Comparison of ENCODE assay signal across 11 cellular contexts in genomic region chr2:203498161-203498560, GRCh38. TPM values are rescaled to one million over a fixed set of nuclear protein-coding genes. Genes with fewer than 3 reads are reported as not detected.
DNase-seq lines count a peak whose midpoint lies in the region; ATAC-seq, FAIRE-seq and TF ChIP-seq lines count a peak whose summit lies in the region.
"Had no signal": no experiment of that assay in that cellular context is flagged by ENCODE, and none has a peak within 500 bp of the region (broad histone marks: within the 10 kb centered on the region; RNA-seq: fewer than 3 reads in every experiment).

No MANE protein-coding gene starts in this region.

- H3K9me3 Mint-ChIP-seq in naive thymus-derived CD4-positive, alpha-beta T cell: peaks cover 0 to 6% (median 0%) of the 10 kb centered on the region in 11 donors
- H3K9me3 Mint-ChIP-seq: neural crest cell had no signal

- H3K27me3 Mint-ChIP-seq in naive thymus-derived CD4-positive, alpha-beta T cell: no peaks in the 10 kb centered on the region

- no peak overlapping the region for H2AFZ ChIP-seq in endothelial cell of umbilical vein (ENCODE audit: low read depth, low read length)

- intact Hi-C loops in endothelial cell of umbilical vein (cut with micrococcal nuclease): loop anchor here (5.0 kb wide), 1 partner anchor 184 kb away; no protein-coding TSS in a partner anchor
- intact Hi-C loops in naive thymus-derived CD4-positive, alpha-beta T cell (cut with micrococcal nuclease): no loop called here

- H3K9ac ChIP-seq in endothelial cell of umbilical vein (replicated peaks; ENCODE audit: extremely low read depth, insufficient read depth, low read length): peak overlapping the region; percentile 12

- H3K36me3 ChIP-seq in endothelial cell of umbilical vein (ENCODE audit: control insufficient read depth in 2 of 2, extremely low read depth in 1 of 2, insufficient read depth in 2 of 2, low read length in 2 of 2): peaks cover 2 to 3% of the 10 kb centered on the region in 2 experiments
- H3K36me3 ChIP-seq in naive thymus-derived CD4-positive, alpha-beta T cell (ENCODE audit: control insufficient read depth in 2 of 3, insufficient read depth in 3 of 3, low read length in 3 of 3): no peaks in the 10 kb centered on the region

- peaks cover 35% of the 10 kb centered on the region for H3K4me1 ChIP-seq in endothelial cell of umbilical vein (ENCODE audit: control insufficient read depth, extremely low read depth, insufficient read depth, low read length)
- H3K4me1 ChIP-seq in naive thymus-derived CD4-positive, alpha-beta T cell (ENCODE audit: control insufficient read depth in 2 of 2, insufficient read depth in 2 of 2, low read length in 2 of 2): peaks cover 3 to 4% of the 10 kb centered on the region in 2 donors

- POLR2A ChIA-PET in endothelial cell of umbilical vein (lab: Charles Lee): no interaction called here
- POLR2A ChIA-PET in naive thymus-derived CD4-positive, alpha-beta T cell (lab: Charles Lee): no interaction called here

- peak overlapping the region; percentile 75 for H3K27ac ChIP-seq in endothelial cell of umbilical vein (ENCODE audit: insufficient read depth, low read depth, low read length)
- no peak overlapping the region for H3K27ac ChIP-seq in naive thymus-derived CD4-positive, alpha-beta T cell (ENCODE audit: low read depth, low read length)
- H3K27ac ChIP-seq: SK-N-MC had no signal

- peak; percentile 50 for FAIRE-seq in endothelial cell of umbilical vein (lab: Jason Lieb, UNC)
- FAIRE-seq: GM12878 had no signal

- no peak overlapping the region for H3K4me3 Mint-ChIP-seq in naive thymus-derived CD4-positive, alpha-beta T cell
- H3K4me3 Mint-ChIP-seq: neural crest cell had no signal

- no peak overlapping the region for H3K4me3 ChIP-seq in endothelial cell of umbilical vein (replicated peaks in 1 of 3; ENCODE audit: insufficient read depth in 1 of 3, low read depth in 1 of 3, low read length in 3 of 3)
- H3K4me3 ChIP-seq in naive thymus-derived CD4-positive, alpha-beta T cell (ENCODE audit: low read length): no peak overlapping the region
- H3K4me3 ChIP-seq: GM12878, SK-N-MC had no signal

- no peaks in the 10 kb centered on the region for H3K27me3 ChIP-seq in endothelial cell of umbilical vein (ENCODE audit: control insufficient read depth in 2 of 2, insufficient read depth in 2 of 2, low read length in 2 of 2)
- H3K27me3 ChIP-seq in naive thymus-derived CD4-positive, alpha-beta T cell (ENCODE audit: control insufficient read depth in 2 of 2, insufficient read depth in 2 of 2, low read length in 2 of 2): no peaks in the 10 kb centered on the region

- no TSS peak for BruUV-seq in endothelial cell of umbilical vein (replicated peaks; lab: Mats Ljungman, UMichigan)

- dilution Hi-C loops in endothelial cell of umbilical vein (cut with MboI; ENCODE audit: extremely low pct_ligation_motif_present, low sequenced_read_pairs): no loop called here

- peaks cover 10 to 40% (median 31%) of the 10 kb centered on the region in 7 donors for H3K4me1 Mint-ChIP-seq in naive thymus-derived CD4-positive, alpha-beta T cell
- H3K4me1 Mint-ChIP-seq: neural crest cell had no signal

- peak overlapping the region; percentile 82 for H3K4me2 ChIP-seq in endothelial cell of umbilical vein (ENCODE audit: insufficient read depth, low read length)

- TF ChIP-seq CTCF in endothelial cell of umbilical vein (IDR thresholded peaks at IDR 0.05; ENCODE audit: extremely low read depth in 1 of 2, insufficient read depth in 1 of 2, low read depth in 1 of 2, low read length in 2 of 2): no peak

- ATAC-seq in naive thymus-derived CD4-positive, alpha-beta T cell: peak; percentile 76
- no peak for ATAC-seq in HG03039 (IDR thresholded peaks at IDR 0.05; ENCODE audit: unreplicated experiment)
- ATAC-seq: GM12878 had no signal

- peaks cover 5% of the 10 kb centered on the region for H4K20me1 ChIP-seq in endothelial cell of umbilical vein (replicated peaks; ENCODE audit: control insufficient read depth, extremely low read depth, insufficient read depth, low read length)

- TF ChIP-seq POLR2A in endothelial cell of umbilical vein (IDR thresholded peaks at IDR 0.05; ENCODE audit: low read depth, low read length): no peak

- peak overlapping the region in 1 of 9 donors; percentile 54 for H3K27ac Mint-ChIP-seq in naive thymus-derived CD4-positive, alpha-beta T cell

- H3K9me3 ChIP-seq in endothelial cell of umbilical vein (replicated peaks; ENCODE audit: control insufficient read depth, insufficient read depth, low read length): no peaks in the 10 kb centered on the region
- no peaks in the 10 kb centered on the region for H3K9me3 ChIP-seq in naive thymus-derived CD4-positive, alpha-beta T cell (ENCODE audit: control insufficient read depth in 2 of 3, low read length in 3 of 3)

- peaks cover 0 to 10% (median 9%) of the 10 kb centered on the region in 5 donors for H3K36me3 Mint-ChIP-seq in naive thymus-derived CD4-positive, alpha-beta T cell

- H3K79me2 ChIP-seq in endothelial cell of umbilical vein (ENCODE audit: control insufficient read depth, insufficient read depth, low read length): peaks cover 79% of the 10 kb centered on the region

- CTCF ChIA-PET in endothelial cell of umbilical vein (lab: Charles Lee): interaction anchor here (0.6 kb wide), 1 partner anchor 51 kb away, joined by 3 read pairs; no protein-coding TSS in a partner anchor
- CTCF ChIA-PET in naive thymus-derived CD4-positive, alpha-beta T cell (lab: Charles Lee): no interaction called here

- DNase-seq in Daoy (ENCODE audit: low read depth) (peak; percentile 22), NCI-H2227 treated with DMSO at 0.1 percent for 48 hours (lab: John Stamatoyannopoulos, UW) (peak; percentile 34), endothelial cell of umbilical vein (ENCODE audit: low read depth, low spot score) (peak; percentile 71), ecto neural progenitor cell (ENCODE audit: low spot score) (no peak), NCI-H82 treated with DMSO at 0.1 percent for 48 hours (lab: John Stamatoyannopoulos, UW; ENCODE audit: unreplicated experiment) (no peak)
- DNase-seq in naive thymus-derived CD4-positive, alpha-beta T cell: no peak
- no peak for DNase-seq in stimulated activated naive CD4-positive, alpha-beta T cell (lab: John Stamatoyannopoulos, UW)

- no peaks in the 10 kb centered on the region for H3K9me1 ChIP-seq in endothelial cell of umbilical vein (replicated peaks; ENCODE audit: control insufficient read depth, extremely low read depth, insufficient read depth, low read length)

TF ChIP-seq in endothelial cell of umbilical vein, 7 proteins besides CTCF, POLR2A, EP300 and RAD21:
- TF ChIP-seq GATA2 (IDR thresholded peaks at IDR 0.05; ENCODE audit: insufficient read depth, insufficient read length, low read depth, low read length) (no peak), MYC (IDR thresholded peaks at IDR 0.05; ENCODE audit: low read depth, low read length) (no peak), JUN (IDR thresholded peaks at IDR 0.05; ENCODE audit: borderline replicate concordance, insufficient read depth, insufficient read length, low read depth) (peak; percentile 97), FOS (IDR thresholded peaks at IDR 0.05; ENCODE audit: borderline replicate concordance, insufficient read depth, low read length) (peak; percentile 85), EZH2 (IDR thresholded peaks at IDR 0.05; ENCODE audit: borderline replicate concordance, low read depth, low read length, severe bottlenecking) (no peak), MAX (IDR thresholded peaks at IDR 0.05; ENCODE audit: insufficient read depth, insufficient read length) (no peak), POLR2AphosphoS5 (IDR thresholded peaks at IDR 0.05; ENCODE audit: insufficient read depth, low read depth, low read length) (no peak)

RNA-seq across cellular contexts. Expression of gene RAPH1, which starts 36.9 kb away (rescaled TPM):
- 5.8 and 16.4 TPM in 2 replicates for total RNA-seq in Daoy (2014; rRNA removed; shearing (Covaris generic))
- 56.9 and 59.5 TPM in 2 replicates for total RNA-seq in endothelial cell of umbilical vein
- polyA plus RNA-seq in endothelial cell of umbilical vein: 3.6 and 5.1 TPM in 2 replicates
- polyA plus RNA-seq in endothelial cell of umbilical vein (2011; cell fraction: cytosol; rRNA removed): 6.3 and 6.5 TPM in 2 replicates
- polyA plus RNA-seq in endothelial cell of umbilical vein (2011; cell fraction: nucleus; rRNA removed): 14.9 and 16.3 TPM in 2 replicates
- 21.0 and 23.8 TPM in 2 replicates for polyA plus RNA-seq in endothelial cell of umbilical vein (2012)
- 17.8 and 21.4 TPM in 2 replicates for polyA minus RNA-seq in endothelial cell of umbilical vein
- polyA minus RNA-seq in endothelial cell of umbilical vein (2011; cell fraction: cytosol; rRNA and poly(A)+ RNA removed): 8.7 TPM
- 28.7 and 44.3 TPM in 2 replicates for polyA minus RNA-seq in endothelial cell of umbilical vein (2011; cell fraction: nucleus; rRNA and poly(A)+ RNA removed)
- total RNA-seq in naive thymus-derived CD4-positive, alpha-beta T cell: 1 to 10 TPM; 1.8 to 5.5 (median 3.0) TPM
- polyA plus RNA-seq in naive thymus-derived CD4-positive, alpha-beta T cell: under 1 TPM; 0.57 to 0.91 TPM

Comparison
In these comparisons a context has a peak if more than half of its experiments do, and no peak if none do; other contexts are left out.
1. DNase-seq: peak in Daoy (single experiment), NCI-H2227 treated with DMSO at 0.1 percent for 48 hours (single experiment) and endothelial cell of umbilical vein (single experiment); none in naive thymus-derived CD4-positive, alpha-beta T cell (0 of 9), stimulated activated naive CD4-positive, alpha-beta T cell (0 of 6), ecto neural progenitor cell (single experiment) and NCI-H82 treated with DMSO at 0.1 percent for 48 hours (single experiment).